ENCODE assay signal across 8 cellular contexts in genomic region chr5:181224390-181225234, GRCh38. TPM values are rescaled to one million over a fixed set of nuclear protein-coding genes. Genes with fewer than 3 reads are reported as not detected.
DNase-seq lines count a peak whose midpoint lies in the region; ATAC-seq, FAIRE-seq and TF ChIP-seq lines count a peak whose summit lies in the region.

No MANE protein-coding gene starts in this region.

- H3K4me3 ChIP-seq in heart right ventricle (peak overlapping the region in 9 of 10 donors; percentile 53 to 96 (median 80)), astrocyte (ENCODE audit: insufficient read depth, low read depth, low read length) (peak overlapping the region; percentile 74), lower lobe of right lung (peak overlapping the region; percentile 84), upper lobe of left lung (peak overlapping the region; percentile 70 to 84 (median 80))

- intact Hi-C loops in heart right ventricle (cut with DNase I) (loop anchor here in 1 of 10 donors (1.0 kb wide), 1 partner anchor 19 kb away; the partner anchor contains the start of gene RACK1), left cardiac atrium (cut with DNase I) (no loop called here), lower lobe of right lung (cut with DNase I) (no loop called here)

- H3K27me3 ChIP-seq in heart right ventricle (no peaks in the 10 kb centered on the region), astrocyte (ENCODE audit: insufficient read depth, low read length) (no peaks in the 10 kb centered on the region), lower lobe of right lung (ENCODE audit: low read depth) (no peaks in the 10 kb centered on the region), upper lobe of left lung (no peaks in the 10 kb centered on the region)

- H3K9me3 ChIP-seq in heart right ventricle (no peaks in the 10 kb centered on the region), astrocyte (ENCODE audit: insufficient read depth, low read depth, low read length) (no peaks in the 10 kb centered on the region), lower lobe of right lung (no peaks in the 10 kb centered on the region), upper lobe of left lung (no peaks in the 10 kb centered on the region)

- H3K36me3 Mint-ChIP-seq in astrocyte (ENCODE audit: low read depth, unreplicated experiment): no peaks in the 10 kb centered on the region

- H3K79me2 ChIP-seq in astrocyte (ENCODE audit: insufficient read depth, low read length): peaks cover 34% of the 10 kb centered on the region

- peaks cover 7% of the 10 kb centered on the region for H4K20me1 ChIP-seq in astrocyte (ENCODE audit: insufficient read depth, low read length)

- H3K36me3 ChIP-seq in heart right ventricle (peaks cover 0 to 32% (median 0%) of the 10 kb centered on the region in 9 donors), astrocyte (ENCODE audit: insufficient read depth, low read length) (peaks cover 4% of the 10 kb centered on the region), lower lobe of right lung (peaks cover 18% of the 10 kb centered on the region), upper lobe of left lung (peaks cover 0 to 8% (median 0%) of the 10 kb centered on the region in 4 donors)

- TF ChIP-seq CTCF in heart right ventricle (IDR thresholded peaks at IDR 0.05): no peak
- TF ChIP-seq CTCF in astrocyte (IDR thresholded peaks at IDR 0.05; ENCODE audit: insufficient read depth, low read depth, low read length): no peak
- TF ChIP-seq CTCF in lower lobe of right lung (IDR thresholded peaks at IDR 0.05): no peak
- TF ChIP-seq CTCF in upper lobe of left lung (IDR thresholded peaks at IDR 0.05): no peak

- peak overlapping the region in 8 of 10 donors; percentile 90 to 99 (median 98) for H3K27ac ChIP-seq in heart right ventricle
- no peak overlapping the region for H3K27ac ChIP-seq in astrocyte (ENCODE audit: low read depth, low read length)
- H3K27ac ChIP-seq in lower lobe of right lung: peak overlapping the region; percentile 97
- peak overlapping the region; percentile 95 to 98 (median 96) for H3K27ac ChIP-seq in upper lobe of left lung

- no peak for ATAC-seq in heart right ventricle
- ATAC-seq in left cardiac atrium: no peak
- no peak for ATAC-seq in lower lobe of right lung
- no peak for ATAC-seq in upper lobe of left lung (ENCODE audit: low FRiP score in 2 of 2)
- no peak for ATAC-seq in GM21825 (IDR thresholded peaks at IDR 0.05; ENCODE audit: unreplicated experiment)
- ATAC-seq in GM18498 (IDR thresholded peaks at IDR 0.05; ENCODE audit: unreplicated experiment): no peak

- H3K27ac Mint-ChIP-seq in astrocyte (ENCODE audit: unreplicated experiment): peak overlapping the region; percentile 96

- TF ChIP-seq EP300 in upper lobe of left lung (IDR thresholded peaks at IDR 0.05): no peak

- peaks cover 0 to 36% (median 11%) of the 10 kb centered on the region in 9 donors for H3K4me1 ChIP-seq in heart right ventricle
- H3K4me1 ChIP-seq in astrocyte (ENCODE audit: insufficient read depth, low read length): peaks cover 18% of the 10 kb centered on the region
- H3K4me1 ChIP-seq in lower lobe of right lung: peaks cover 35% of the 10 kb centered on the region
- peaks cover 16 to 36% (median 17%) of the 10 kb centered on the region in 4 donors for H3K4me1 ChIP-seq in upper lobe of left lung

- peak overlapping the region; percentile 100 for H3K4me2 ChIP-seq in astrocyte (ENCODE audit: low read length)

- DNase-seq in heart right ventricle: no peak
- no peak for DNase-seq in left cardiac atrium
- no peak for DNase-seq in astrocyte (ENCODE audit: low read depth)
- DNase-seq in lower lobe of right lung: no peak
- DNase-seq in upper lobe of left lung: peak in 1 of 2 donors; percentile 55
- no peak for DNase-seq in NCI-H2107 (lab: John Stamatoyannopoulos, UW)

- H3K9me3 Mint-ChIP-seq in astrocyte (ENCODE audit: unreplicated experiment): no peaks in the 10 kb centered on the region

- peak overlapping the region; percentile 74 for H2AFZ ChIP-seq in astrocyte (ENCODE audit: low read depth, low read length)

- H3K27me3 Mint-ChIP-seq in astrocyte (ENCODE audit: low read depth, unreplicated experiment): no peaks in the 10 kb centered on the region

- FAIRE-seq in astrocyte (lab: Jason Lieb, UNC): no peak

- peak overlapping the region; percentile 92 for H3K9ac ChIP-seq in astrocyte (ENCODE audit: low read length)

- TF ChIP-seq POLR2A in upper lobe of left lung (IDR thresholded peaks at IDR 0.05): no peak

- WGBS in heart right ventricle, 2 donors: 72 to 78% methylated on average over 22 of the region's 22 CpGs
- WGBS in upper lobe of left lung, 2 donors: 74 to 75% methylated on average over 22 of the region's 22 CpGs

- H3K4me3 Mint-ChIP-seq in astrocyte (ENCODE audit: unreplicated experiment): peak overlapping the region; percentile 94

- peaks cover 8% of the 10 kb centered on the region for H3K4me1 Mint-ChIP-seq in astrocyte (ENCODE audit: low read depth, unreplicated experiment)

RNA-seq across cellular contexts. Expression of gene TRIM41, which starts 1.5 kb away (rescaled TPM):
- total RNA-seq in heart right ventricle: 10 to 100 TPM; 17.3 to 28.2 (median 26.0) TPM
- polyA plus RNA-seq in heart right ventricle: 10 to 100 TPM; 12.1 to 20.5 TPM
- 10 to 100 TPM; 17.1 to 19.1 TPM for total RNA-seq in left cardiac atrium
- total RNA-seq in astrocyte: 20.9 and 21.8 TPM in 2 replicates
- 29.1 TPM for total RNA-seq in lower lobe of right lung
- total RNA-seq in upper lobe of left lung: 10 to 100 TPM; 14.4 to 75.4 (median 34.1) TPM

RNA-seq across cellular contexts. Expression of gene RACK1, which starts 19.1 kb away (rescaled TPM):
- total RNA-seq in heart right ventricle (100 to 1,000 TPM; 581 to 916 (median 631) TPM), left cardiac atrium (100 to 1,000 TPM; 713 to 792 TPM), astrocyte (1,553 and 1,656 TPM in 2 replicates), lower lobe of right lung (1,202 TPM), upper lobe of left lung (1,000 to 10,000 TPM in 5 of 6 donors, 100 to 1,000 TPM in 1; 801 to 1,863 (median 1,196) TPM)
- 1,000 to 10,000 TPM; 1,025 to 2,221 TPM for polyA plus RNA-seq in heart right ventricle

RNA-seq across cellular contexts. Expression of gene TRIM7, which starts 19.6 kb away (rescaled TPM):
- total RNA-seq in heart right ventricle: 1 to 10 TPM; 4.4 to 9.5 (median 6.0) TPM
- 10 to 100 TPM in 1 of 2 donors, 1 to 10 TPM in 1; 3.9 to 30.8 TPM for polyA plus RNA-seq in heart right ventricle
- 1 to 10 TPM; 5.9 to 9.0 TPM for total RNA-seq in left cardiac atrium
- 0.22 and 0.27 TPM in 2 replicates for total RNA-seq in astrocyte
- 4.3 TPM for total RNA-seq in lower lobe of right lung
- 1 to 10 TPM in 5 of 6 donors, under 1 TPM in 1; 0.83 to 6.7 (median 2.9) TPM for total RNA-seq in upper lobe of left lung

RNA-seq across cellular contexts. Expression of gene TRIM52, which starts 36.3 kb away (rescaled TPM):
- total RNA-seq in heart right ventricle (10 to 100 TPM in 1 of 10 donors, 1 to 10 TPM in 9; 5.5 to 15.8 (median 7.5) TPM), left cardiac atrium (10 to 100 TPM in 1 of 2 donors, 1 to 10 TPM in 1; 9.8 to 10.1 TPM), astrocyte (6.5 and 7.3 TPM in 2 replicates), lower lobe of right lung (20.8 TPM), upper lobe of left lung (10 to 100 TPM; 12.3 to 47.1 (median 15.6) TPM)
- polyA plus RNA-seq in heart right ventricle: 10 to 100 TPM in 1 of 2 donors, 1 to 10 TPM in 1; 4.1 to 27.1 TPM
